8 cellular contexts compared by ENCODE assay signal in genomic region chr5:18394154-18394804, GRCh38.
DNase-seq lines count a peak whose midpoint lies in the region; ATAC-seq, FAIRE-seq and TF ChIP-seq lines count a peak whose summit lies in the region.

No MANE protein-coding gene starts in this region.

- POLR2A ChIA-PET in GM12878 (lab: Charles Lee) = no interaction called here

- RAD21 ChIA-PET in GM12878 (lab: Charles Lee; ENCODE audit: unreplicated experiment) = interaction anchor here (0.9 to 2.6 kb wide), 3 partner anchors 305 to 1178 kb away, joined by 3 to 12 read pairs (median 3); no protein-coding TSS in a partner anchor

- H3K4me1 ChIP-seq in GM12878 (ENCODE audit: control insufficient read depth, insufficient read depth, low read length) = no peaks in the 10 kb centered on the region

- no TSS peak for BruUV-seq in GM12878 (replicated peaks; lab: Mats Ljungman, UMichigan)

- in situ Hi-C loops in SK-MEL-5 (cut with HindIII; ENCODE audit: low pct_unique_long_range_greater_than_20kb, low sequenced_read_pairs) = no loop called here
- in situ Hi-C loops in GM12878 (cut with MboI) = loop anchor here (10.0 kb wide), 1 partner anchor 311 kb away; no protein-coding TSS in a partner anchor

- no peak overlapping the region for H3K27ac ChIP-seq in GM12878 (ENCODE audit: control insufficient read depth, insufficient read depth)

- DNase-seq in GM03348 (ENCODE audit: low spot score) = peak; percentile 64
- DNase-seq in LHCN-M2 (ENCODE audit: low read depth) = peak; percentile 2
- peak; percentile 89 for DNase-seq in SK-MEL-5 (ENCODE audit: low read depth, low spot score)
- no peak for DNase-seq in GM12878 (ENCODE audit: low read depth, low spot score)
- peak; percentile 87 for DNase-seq in islet precursor cell
- DNase-seq in stimulated activated CD4-positive, alpha-beta T cell treated with anti-CD3 and anti-CD28 coated beads, Interleukin-4, amount 100 ng/mL, for 1 hour = peak; percentile 37
- no peak for DNase-seq in effector CD8-positive, alpha-beta T cell (lab: John Stamatoyannopoulos, UW)

- no peak overlapping the region for H2AFZ ChIP-seq in GM12878 (ENCODE audit: control insufficient read depth, low read depth, low read length)

- TF ChIP-seq RAD21 in GM12878 (IDR thresholded peaks at IDR 0.05; ENCODE audit: insufficient read depth, low read depth, low read length) = peak; percentile 86

- peak; percentile 18 for FAIRE-seq in GM12878 (lab: Jason Lieb, UNC)

- no peaks in the 10 kb centered on the region for H4K20me1 ChIP-seq in GM12878 (ENCODE audit: control insufficient read depth, insufficient read depth)

- H3K79me2 ChIP-seq in GM12878 (ENCODE audit: control insufficient read depth, insufficient read depth, low read length) = no peaks in the 10 kb centered on the region

- H3K9me3 ChIP-seq in GM12878 (replicated peaks; ENCODE audit: control insufficient read depth, insufficient read depth, low read length) = no peaks in the 10 kb centered on the region

- TF ChIP-seq POLR2A in GM12878 (IDR thresholded peaks at IDR 0.05; ENCODE audit: low read depth, low read length) = no peak

- WGBS in GM12878 (ENCODE audit: insufficient coverage, insufficient replicate concordance, low lambda C conversion rate, missing lambda C conversion rate) = 12% methylated on average over 11 of the region's 11 CpGs

- no peak overlapping the region for H3K9ac ChIP-seq in GM12878 (ENCODE audit: control insufficient read depth, insufficient read depth, low read length)

- ATAC-seq in GM21825 (IDR thresholded peaks at IDR 0.05; ENCODE audit: unreplicated experiment) (peak; percentile 68), GM12878 (peak; percentile 80)

- intact Hi-C loops in GM12878 (cut with micrococcal nuclease; ENCODE audit: unreplicated experiment) = loop anchor here (1.0 to 5.0 kb wide), 2 partner anchors 304 to 1213 kb away; no protein-coding TSS in a partner anchor

- no peak for TF ChIP-seq EP300 in GM12878 (IDR thresholded peaks at IDR 0.05; ENCODE audit: borderline replicate concordance in 1 of 2, control insufficient read depth in 1 of 2, low read depth in 2 of 2, low read length in 2 of 2)

- CTCF ChIA-PET in GM12878 (lab: Yijun Ruan, JAX) = interaction anchor here (0.6 to 3.4 kb wide), 5 partner anchors 14 to 1101 kb away, joined by 3 to 20 read pairs (median 3); no protein-coding TSS in a partner anchor

- no peaks in the 10 kb centered on the region for H3K27me3 ChIP-seq in GM12878 (replicated peaks in 1 of 2; ENCODE audit: control insufficient read depth in 2 of 2, insufficient read depth in 2 of 2, low read length in 1 of 2)

- TF ChIP-seq CTCF in GM12878 (IDR thresholded peaks at IDR 0.05 in 2 of 3, conservative IDR thresholded peaks at IDR 0.05 in 1 of 3; ENCODE audit: control insufficient read depth in 2 of 3, extremely low read depth in 1 of 3, insufficient read depth in 1 of 3, low read depth in 3 of 3, low read length in 3 of 3) = peak; percentile 81 to 92 (median 83)

- no peaks in the 10 kb centered on the region for H3K36me3 ChIP-seq in GM12878 (ENCODE audit: control insufficient read depth in 2 of 2, insufficient read depth in 2 of 2, low read length in 1 of 2)

- no peak overlapping the region for H3K4me3 ChIP-seq in GM12878

- SMC1A ChIA-PET in GM12878 (lab: Charles Lee; ENCODE audit: uncharacterized antibody, unreplicated experiment) = interaction anchor here (2.3 kb wide), 1 partner anchor 1214 kb away, joined by 7 read pairs; no protein-coding TSS in a partner anchor

- H3K4me2 ChIP-seq in GM12878 (ENCODE audit: control insufficient read depth, insufficient read depth) = no peak overlapping the region

TF ChIP-seq in GM12878, 131 proteins besides CTCF, POLR2A, EP300 and RAD21:
- no peak for TF ChIP-seq ZNF592 (IDR thresholded peaks at IDR 0.05)
- peak; percentile 58; the same call in 1 of the 2 replicates for TF ChIP-seq YY1 (IDR thresholded peaks at IDR 0.05; ENCODE audit: low read depth, low read length)
- peak; percentile 69 for TF ChIP-seq SMC3 (IDR thresholded peaks at IDR 0.05; ENCODE audit: borderline replicate concordance, low read length)
TF ChIP-seq in GM12878: peak in this region for 2.

Comparison
In these comparisons a context has a peak if more than half of its experiments do, and no peak if none do; other contexts are left out.
1. DNase-seq: peak in GM03348 (single experiment), LHCN-M2 (single experiment), SK-MEL-5 (single experiment), islet precursor cell (single experiment) and stimulated activated CD4-positive, alpha-beta T cell treated with anti-CD3 and anti-CD28 coated beads, Interleukin-4, amount 100 ng/mL, for 1 hour (single experiment); none in GM12878 (single experiment) and effector CD8-positive, alpha-beta T cell (single experiment).